In the genomic region with DNA sequence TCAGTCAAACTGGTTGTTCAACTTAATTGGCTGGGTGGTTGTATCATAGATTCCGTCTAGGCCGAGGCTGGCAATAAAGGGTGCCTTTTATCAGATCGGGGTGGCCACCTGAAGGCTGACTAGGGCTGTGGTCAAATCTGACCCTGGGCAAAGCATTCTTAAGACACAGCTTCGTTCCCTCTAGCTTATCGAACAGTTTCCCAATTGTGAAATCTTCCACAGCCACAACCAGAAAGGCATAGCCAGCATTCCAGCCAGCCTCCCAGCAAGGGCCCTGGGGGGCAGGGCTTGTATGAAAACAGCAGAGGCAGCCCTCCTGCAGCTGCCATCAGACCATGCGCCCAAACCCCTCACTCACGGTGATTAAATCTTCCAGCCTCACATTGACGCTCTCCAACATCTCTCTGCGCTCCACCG, we compare ENCODE assay signal across 14 cellular contexts. TPM values are rescaled to one million over a fixed set of nuclear protein-coding genes. Genes with fewer than 3 reads are reported as not detected.
DNase-seq lines count a peak whose midpoint lies in the region; ATAC-seq and TF ChIP-seq lines count a peak whose summit lies in the region.
"Had no signal": no experiment of that assay in that cellular context is flagged by ENCODE, and none has a peak within 500 bp of the region (broad histone marks: within the 10 kb centered on the region; RNA-seq: fewer than 3 reads in every experiment).

No MANE protein-coding gene starts in this region.

- H3K27me3 Mint-ChIP-seq in activated naive CD4-positive, alpha-beta T cell treated with anti-CD3 and anti-CD28 coated beads for 36 hours (ENCODE audit: low read depth), result no peaks in the 10 kb centered on the region
- H3K27me3 Mint-ChIP-seq: activated CD4-positive, alpha-beta memory T cell treated with anti-CD3 and anti-CD28 coated beads for 36 hours had no signal

- ATAC-seq in gastrocnemius medialis, result no peak
- ATAC-seq: esophagus mucosa had no signal

- H3K27ac ChIP-seq in parathyroid adenoma, result peak overlapping the region; percentile 80
- H3K27ac ChIP-seq in testis, result no peak overlapping the region
- H3K27ac ChIP-seq in gastrocnemius medialis, result no peak overlapping the region

- in situ Hi-C loops in gastrocnemius medialis (cut with MboI; ENCODE audit: low sequenced_read_pairs in 4 of 4), result no loop called here

- peaks cover 44% of the 10 kb centered on the region for H3K4me1 Mint-ChIP-seq in activated naive CD4-positive, alpha-beta T cell treated with anti-CD3 and anti-CD28 coated beads for 36 hours (ENCODE audit: low read depth)

- H3K27ac Mint-ChIP-seq in activated naive CD4-positive, alpha-beta T cell treated with anti-CD3 and anti-CD28 coated beads for 36 hours, result no peak overlapping the region
- H3K27ac Mint-ChIP-seq: activated CD4-positive, alpha-beta memory T cell treated with anti-CD3 and anti-CD28 coated beads for 36 hours had no signal

- H3K27me3 ChIP-seq in parathyroid adenoma (ENCODE audit: control insufficient read depth, insufficient read depth, low read length) (no peaks in the 10 kb centered on the region), testis (no peaks in the 10 kb centered on the region), gastrocnemius medialis (no peaks in the 10 kb centered on the region)

- H2AFZ ChIP-seq in parathyroid adenoma, result peak overlapping the region; percentile 87

- TF ChIP-seq POLR2A in testis (IDR thresholded peaks at IDR 0.05), result no peak
- no peak for TF ChIP-seq POLR2A in gastrocnemius medialis (IDR thresholded peaks at IDR 0.05)

- no peaks in the 10 kb centered on the region for H3K9me3 Mint-ChIP-seq in activated naive CD4-positive, alpha-beta T cell treated with anti-CD3 and anti-CD28 coated beads for 36 hours
- H3K9me3 Mint-ChIP-seq: activated CD4-positive, alpha-beta memory T cell treated with anti-CD3 and anti-CD28 coated beads for 36 hours had no signal

- H3K4me3 Mint-ChIP-seq in activated naive CD4-positive, alpha-beta T cell treated with anti-CD3 and anti-CD28 coated beads for 36 hours, result no peak overlapping the region
- H3K4me3 Mint-ChIP-seq: activated CD4-positive, alpha-beta memory T cell treated with anti-CD3 and anti-CD28 coated beads for 36 hours had no signal

- no peak overlapping the region for H3K9ac ChIP-seq in parathyroid adenoma

- no peaks in the 10 kb centered on the region for H3K36me3 Mint-ChIP-seq in activated naive CD4-positive, alpha-beta T cell treated with anti-CD3 and anti-CD28 coated beads for 36 hours (ENCODE audit: low read depth)
- H3K36me3 Mint-ChIP-seq: activated CD4-positive, alpha-beta memory T cell treated with anti-CD3 and anti-CD28 coated beads for 36 hours had no signal

- TF ChIP-seq CTCF in parathyroid adenoma (IDR thresholded peaks at IDR 0.05), result no peak
- no peak for TF ChIP-seq CTCF in testis (IDR thresholded peaks at IDR 0.05)
- TF ChIP-seq CTCF in gastrocnemius medialis (IDR thresholded peaks at IDR 0.05 in 4 of 5, conservative IDR thresholded peaks at IDR 0.05 in 1 of 5), result no peak

- H3K9me3 ChIP-seq in parathyroid adenoma (ENCODE audit: control insufficient read depth, low read length) (no peaks in the 10 kb centered on the region), testis (no peaks in the 10 kb centered on the region), gastrocnemius medialis (no peaks in the 10 kb centered on the region)

- CTCF ChIA-PET in activated naive CD4-positive, alpha-beta T cell treated with anti-CD3 and anti-CD28 coated beads for 36 hours (lab: Charles Lee), result interaction anchor here (0.8 to 1.5 kb wide), 2 partner anchors 9 to 16 kb away, joined by 4 read pairs; no protein-coding TSS in a partner anchor

- no peak overlapping the region for H3K4me3 ChIP-seq in parathyroid adenoma (ENCODE audit: low read depth, low read length)
- no peak overlapping the region for H3K4me3 ChIP-seq in testis
- no peak overlapping the region for H3K4me3 ChIP-seq in gastrocnemius medialis

- WGBS in testis, 2 donors, result 85 to 87% methylated on average over 9 to 10 of the region's 10 CpGs

- no peak overlapping the region for H3K4me2 ChIP-seq in parathyroid adenoma (ENCODE audit: low read length)

- no peaks in the 10 kb centered on the region for H3K36me3 ChIP-seq in parathyroid adenoma (ENCODE audit: control insufficient read depth, insufficient read depth, low read length)
- no peaks in the 10 kb centered on the region for H3K36me3 ChIP-seq in testis (ENCODE audit: low read depth, missing control alignments)
- H3K36me3 ChIP-seq in gastrocnemius medialis, result no peaks in the 10 kb centered on the region

- peak; percentile 89 for DNase-seq in ELF-1 (ENCODE audit: low read depth, low spot score)
- DNase-seq in RPMI7951 (ENCODE audit: low read depth), result peak; percentile 49
- DNase-seq in glomerular visceral epithelial cell (ENCODE audit: extremely low spot score), result peak; percentile 43
- no peak for DNase-seq in testis
- DNase-seq in activated naive CD4-positive, alpha-beta T cell treated with anti-CD3 and anti-CD28 coated beads for 36 hours, result no peak
- no peak for DNase-seq in gastrocnemius medialis
- DNase-seq: activated CD4-positive, alpha-beta memory T cell treated with anti-CD3 and anti-CD28 coated beads for 36 hours; activated gamma-delta T cell treated with Interleukin-2 at 50 U/mL for 16 hours; NCI-H1048; small intestine had no signal

- H3K4me1 ChIP-seq in parathyroid adenoma, result peaks cover 41% of the 10 kb centered on the region
- peaks cover 4% of the 10 kb centered on the region for H3K4me1 ChIP-seq in testis
- H3K4me1 ChIP-seq in gastrocnemius medialis, result no peaks in the 10 kb centered on the region

- no peaks in the 10 kb centered on the region for H3K79me2 ChIP-seq in parathyroid adenoma

- intact Hi-C loops in testis (cut with DNase I; ENCODE audit: low total_unique reads) (no loop called here), gastrocnemius medialis (cut with DNase I; ENCODE audit: low total_unique reads) (no loop called here)
- intact Hi-C loops in activated naive CD4-positive, alpha-beta T cell treated with anti-CD3 and anti-CD28 coated beads for 36 hours (cut with micrococcal nuclease), result loop anchor here (10.0 kb wide), 2 partner anchors 349 to 1019 kb away; a partner anchor contains a TSS

RNA-seq across cellular contexts. Expression of a gene that starts 42.5 kb away (rescaled TPM):
- not detected in 2 replicates for total RNA-seq in RPMI7951 (2014; rRNA removed; shearing (Covaris generic))
- under 1 TPM in 1 of 2 donors, not detected in 1; 0.31 TPM for total RNA-seq in testis
- 0.09 TPM for polyA plus RNA-seq in testis (ENCODE audit: insufficient read depth, low read depth, low replicate concordance)
- total RNA-seq in activated naive CD4-positive, alpha-beta T cell treated with anti-CD3 and anti-CD28 coated beads for 36 hours, result not detected
- total RNA-seq in gastrocnemius medialis, result not detected
- total RNA-seq: esophagus mucosa, temporal lobe had no signal
- polyA plus RNA-seq: neural cell had no signal

RNA-seq across cellular contexts. Expression of a gene that starts 42.7 kb away (rescaled TPM):
- total RNA-seq in RPMI7951 (2014; rRNA removed; shearing (Covaris generic)), result not detected in 2 replicates
- total RNA-seq in testis (1 to 10 TPM in 1 of 2 donors, under 1 TPM in 1; 0.79 to 1.8 TPM), gastrocnemius medialis (not detected)
- 0.65 TPM for polyA plus RNA-seq in testis (ENCODE audit: insufficient read depth, low read depth, low replicate concordance)
- total RNA-seq in activated naive CD4-positive, alpha-beta T cell treated with anti-CD3 and anti-CD28 coated beads for 36 hours, result not detected
- polyA plus RNA-seq: small intestine had no signal

RNA-seq across cellular contexts. Expression of a gene that starts 54.2 kb away (rescaled TPM):
- total RNA-seq in RPMI7951 (2014; rRNA removed; shearing (Covaris generic)), result not detected in 2 replicates
- total RNA-seq in testis, result 1 to 10 TPM; 1.1 to 1.7 TPM
- polyA plus RNA-seq in testis (ENCODE audit: insufficient read depth, low read depth, low replicate concordance), result 4.0 TPM
- total RNA-seq in activated naive CD4-positive, alpha-beta T cell treated with anti-CD3 and anti-CD28 coated beads for 36 hours, result not detected
- total RNA-seq in gastrocnemius medialis, result not detected
- total RNA-seq: activated CD4-positive, alpha-beta memory T cell treated with anti-CD3 and anti-CD28 coated beads for 36 hours; esophagus mucosa had no signal

Comparison
In these comparisons a context has a peak if more than half of its experiments do, and no peak if none do; other contexts are left out.
1. DNase-seq: peak in ELF-1 (single experiment), RPMI7951 (single experiment) and glomerular visceral epithelial cell (single experiment); none in testis (single experiment), activated naive CD4-positive, alpha-beta T cell treated with anti-CD3 and anti-CD28 coated beads for 36 hours (single experiment) and gastrocnemius medialis (0 of 2).